1 cellular context compared by ENCODE assay signal in genomic region chr3:103794656-103795055, GRCh38.
TF ChIP-seq lines count a peak whose summit lies in the region.

No MANE protein-coding gene starts in this region.

TF ChIP-seq in GM12878, 131 proteins besides CTCF, POLR2A, EP300 and RAD21 (continued from another document):
- TF ChIP-seq PRDM15 (CRISPR knock-in tag; IDR thresholded peaks at IDR 0.05) (no peak), SIN3A (IDR thresholded peaks at IDR 0.05; ENCODE audit: low read depth, low read length) (no peak), YY1 (IDR thresholded peaks at IDR 0.05; ENCODE audit: low read depth, low read length) (no peak), SUPT20H (IDR thresholded peaks at IDR 0.05; ENCODE audit: borderline replicate concordance, control insufficient read depth, low read depth, low read length) (no peak), NBN (IDR thresholded peaks at IDR 0.05) (no peak), ZBTB33 (IDR thresholded peaks at IDR 0.05) (no peak), RFX5 (IDR thresholded peaks at IDR 0.05; ENCODE audit: low read depth, low read length) (no peak)
